ENCODE assay signal across 21 cellular contexts in genomic region chr2:218023636-218024035, GRCh38. TPM values are rescaled to one million over a fixed set of nuclear protein-coding genes. Genes with fewer than 3 reads are reported as not detected.
DNase-seq lines count a peak whose midpoint lies in the region; ATAC-seq and TF ChIP-seq lines count a peak whose summit lies in the region.
"Had no signal": no experiment of that assay in that cellular context is flagged by ENCODE, and none has a peak within 500 bp of the region (broad histone marks: within the 10 kb centered on the region; RNA-seq: fewer than 3 reads in every experiment).

No MANE protein-coding gene starts in this region.

- H3K27me3 ChIP-seq in BLaER1 (no peaks in the 10 kb centered on the region), Peyer's patch (no peaks in the 10 kb centered on the region), heart right ventricle (no peaks in the 10 kb centered on the region), sigmoid colon (no peaks in the 10 kb centered on the region), Karpas-422 (ENCODE audit: low read length) (no peaks in the 10 kb centered on the region)
- H3K27me3 ChIP-seq: hepatocyte had no signal

- no peak for TF ChIP-seq POLR2A in Peyer's patch (IDR thresholded peaks at IDR 0.05)
- TF ChIP-seq POLR2A in sigmoid colon (IDR thresholded peaks at IDR 0.05): no peak

- peak overlapping the region; percentile 98 for H3K4me2 ChIP-seq in BLaER1
- no peak overlapping the region for H3K4me2 ChIP-seq in Karpas-422 (ENCODE audit: low read depth, low read length, poor library complexity, severe bottlenecking)
- H3K4me2 ChIP-seq: hepatocyte had no signal

- H3K9ac ChIP-seq in BLaER1 (no peak overlapping the region), Karpas-422 (ENCODE audit: low read length) (no peak overlapping the region)

- H3K36me3 ChIP-seq in BLaER1 (no peaks in the 10 kb centered on the region), Peyer's patch (no peaks in the 10 kb centered on the region), heart right ventricle (no peaks in the 10 kb centered on the region), sigmoid colon (no peaks in the 10 kb centered on the region), Karpas-422 (ENCODE audit: insufficient read depth, low read length) (no peaks in the 10 kb centered on the region)
- H3K36me3 ChIP-seq: HAP-1, lower lobe of right lung had no signal

- intact Hi-C loops in heart right ventricle (cut with DNase I): no loop called here
- intact Hi-C loops in sigmoid colon (cut with DNase I): no loop called here

- H3K4me3 ChIP-seq in BLaER1 (no peak overlapping the region), Peyer's patch (no peak overlapping the region), heart right ventricle (no peak overlapping the region), sigmoid colon (no peak overlapping the region), Karpas-422 (ENCODE audit: low read length) (no peak overlapping the region)
- H3K4me3 ChIP-seq: HAP-1, hepatocyte, K562, lower lobe of right lung had no signal

- H3K79me2 ChIP-seq in Karpas-422 (ENCODE audit: low read length): no peaks in the 10 kb centered on the region
- H3K79me2 ChIP-seq: hepatocyte had no signal

- no peak for TF ChIP-seq CTCF in Peyer's patch (IDR thresholded peaks at IDR 0.05)
- TF ChIP-seq CTCF in heart right ventricle (IDR thresholded peaks at IDR 0.05): no peak
- TF ChIP-seq CTCF in sigmoid colon (IDR thresholded peaks at IDR 0.05): no peak

- DNase-seq in Peyer's patch (peak in 2 of 3 donors; percentile 7 to 17), heart right ventricle (no peak), sigmoid colon (peak; percentile 26), Karpas-422 (no peak), OCI-M1 (lab: John Stamatoyannopoulos, UW) (no peak)
- DNase-seq: activated CD8-positive, alpha-beta memory T cell treated with anti-CD3 and anti-CD28 coated beads, Interleukin-2, amount 50 U/mL, for 4 hours; immature natural killer cell; lower lobe of right lung; MM.1S; NCI-H1436; NCI-H510A; T-helper 2 cell had no signal

- no peak overlapping the region for H2AFZ ChIP-seq in Karpas-422 (ENCODE audit: low read length)
- H2AFZ ChIP-seq: hepatocyte had no signal

- ATAC-seq in heart right ventricle (no peak), HG03469 (IDR thresholded peaks at IDR 0.05; ENCODE audit: unreplicated experiment) (no peak)
- ATAC-seq: CD8-positive, alpha-beta T cell; K562; lower lobe of right lung had no signal

- no peak for TF ChIP-seq EP300 in sigmoid colon (IDR thresholded peaks at IDR 0.05)

- H4K20me1 ChIP-seq in BLaER1 (no peaks in the 10 kb centered on the region), Karpas-422 (ENCODE audit: insufficient read depth, low read depth, low read length) (no peaks in the 10 kb centered on the region)

- H3K9me3 ChIP-seq in BLaER1 (no peaks in the 10 kb centered on the region), Peyer's patch (no peaks in the 10 kb centered on the region), heart right ventricle (no peaks in the 10 kb centered on the region), sigmoid colon (no peaks in the 10 kb centered on the region), Karpas-422 (ENCODE audit: low read length) (no peaks in the 10 kb centered on the region)
- H3K9me3 ChIP-seq: HAP-1, lower lobe of right lung had no signal

- H3K9me2 ChIP-seq in Karpas-422 (replicated peaks; ENCODE audit: insufficient read depth, low read length): no peaks in the 10 kb centered on the region

- H3K27ac ChIP-seq in BLaER1 (peak overlapping the region; percentile 93), Peyer's patch (no peak overlapping the region), heart right ventricle (peak overlapping the region in 6 of 10 donors; percentile 48 to 87 (median 82)), sigmoid colon (no peak overlapping the region), Karpas-422 (ENCODE audit: low read length) (no peak overlapping the region)
- H3K27ac ChIP-seq: hepatocyte, lower lobe of right lung, VCaP had no signal

- WGBS in heart right ventricle, 2 donors: 75 to 79% methylated on average over 3 of the region's 3 CpGs
- 72 to 88% methylated on average over 3 of the region's 3 CpGs for WGBS in sigmoid colon, 2 donors

- H3K4me1 ChIP-seq in BLaER1 (peaks cover 100% of the 10 kb centered on the region), Peyer's patch (no peaks in the 10 kb centered on the region), heart right ventricle (peaks cover 8 to 90% (median 32%) of the 10 kb centered on the region in 9 donors), sigmoid colon (peaks cover 0 to 19% (median 11%) of the 10 kb centered on the region in 4 donors), Karpas-422 (ENCODE audit: low read length) (peaks cover 14% of the 10 kb centered on the region)
- H3K4me1 ChIP-seq: HAP-1, lower lobe of right lung had no signal

RNA-seq across cellular contexts. Expression of gene TNS1, which starts 20.8 kb away (rescaled TPM):
- 100 to 1,000 TPM in 2 of 4 donors, 10 to 100 TPM in 2; 23.1 to 156 (median 81.1) TPM for total RNA-seq in Peyer's patch
- 100 to 1,000 TPM; 583 to 844 (median 738) TPM for total RNA-seq in heart right ventricle
- 100 to 1,000 TPM in 1 of 2 donors, 10 to 100 TPM in 1; 64.6 to 244 TPM for polyA plus RNA-seq in heart right ventricle
- total RNA-seq in sigmoid colon: 1,000 to 10,000 TPM in 2 of 4 donors, 100 to 1,000 TPM in 2; 444 to 1,607 (median 968) TPM
- 10 to 100 TPM in 2 of 3 donors, 1 to 10 TPM in 1; 3.7 to 57.2 (median 13.8) TPM for polyA plus RNA-seq in sigmoid colon
- total RNA-seq in Karpas-422 (2014; rRNA removed; shearing (Covaris generic); ENCODE audit: low replicate concordance): 1.7 TPM in 1 of 2 replicates, not detected in the other
- total RNA-seq: CD8-positive, alpha-beta T cell had no signal

RNA-seq across cellular contexts. Expression of gene RUFY4, which starts 45.4 kb away (rescaled TPM):
- total RNA-seq in Peyer's patch: 1 to 10 TPM in 1 of 4 donors, under 1 TPM in 1, not detected in 2; 0.27 to 5.0 TPM
- total RNA-seq in heart right ventricle: under 1 TPM in 1 of 10 donors, not detected in 9; 0.21 TPM
- not detected for polyA plus RNA-seq in heart right ventricle
- total RNA-seq in sigmoid colon: under 1 TPM in 2 of 4 donors, not detected in 2; 0.16 to 0.55 TPM
- under 1 TPM in 1 of 3 donors, not detected in 2; 0.73 TPM for polyA plus RNA-seq in sigmoid colon
- 0.11 TPM in 1 of 2 replicates, not detected in the other for total RNA-seq in Karpas-422 (2014; rRNA removed; shearing (Covaris generic); ENCODE audit: low replicate concordance)
- total RNA-seq: dermis microvascular lymphatic vessel endothelial cell, K562, lower lobe of right lung, urinary bladder had no signal
- polyA plus RNA-seq: K562 had no signal

Comparison
In these comparisons a context has a peak if more than half of its experiments do, and no peak if none do; other contexts are left out.
1. H3K27ac ChIP-seq: peak in BLaER1 (single experiment) and heart right ventricle (6 of 10); none in Peyer's patch (0 of 4), sigmoid colon (0 of 4) and Karpas-422 (single experiment).
2. DNase-seq: peak in Peyer's patch (2 of 3) and sigmoid colon (single experiment); none in heart right ventricle (0 of 2), Karpas-422 (single experiment) and OCI-M1 (single experiment).